In genomic region chr7:143285454-143285756, GRCh38 we compare ENCODE assay signal across 13 cellular contexts. TPM values are rescaled to one million over a fixed set of nuclear protein-coding genes. Genes with fewer than 3 reads are reported as not detected.
DNase-seq lines count a peak whose midpoint lies in the region; ATAC-seq, FAIRE-seq and TF ChIP-seq lines count a peak whose summit lies in the region.
"Had no signal": no experiment of that assay in that cellular context is flagged by ENCODE, and none has a peak within 500 bp of the region (broad histone marks: within the 10 kb centered on the region; RNA-seq: fewer than 3 reads in every experiment).

No MANE protein-coding gene starts in this region.

- 25 to 61% (median 34%) methylated on average over 3 of the region's 3 CpGs for WGBS in small intestine, 3 donors

- H3K27me3 ChIP-seq in small intestine (ENCODE audit: control insufficient read depth in 2 of 2, insufficient read depth in 2 of 2, low read length in 2 of 2) = no peaks in the 10 kb centered on the region

- in situ Hi-C loops in T47D (cut with HindIII; ENCODE audit: low pct_unique_long_range_greater_than_20kb, low sequenced_read_pairs) = no loop called here

- peak overlapping the region; percentile 86 to 88 for H3K27ac ChIP-seq in small intestine (ENCODE audit: low read depth in 1 of 2, low read length in 1 of 2)

- no peak overlapping the region for H3K27ac Mint-ChIP-seq in T-helper 17 cell
- H3K27ac Mint-ChIP-seq: activated CD4-positive, alpha-beta T cell treated with anti-CD3 and anti-CD28 coated beads, Interleukin-2, amount 10 ng/mL, durations not matched to agents 7 days and 5 days; memory B cell had no signal

- no peak for TF ChIP-seq POLR2A in erythroblast (IDR thresholded peaks at IDR 0.05; ENCODE audit: low read length)

- H3K4me3 ChIP-seq in small intestine (ENCODE audit: low read depth in 1 of 2, low read length in 2 of 2) = peak overlapping the region in 1 of 2 donors; percentile 66

- peak; percentile 92 for DNase-seq in HT-29 (ENCODE audit: low spot score)
- DNase-seq in T47D (ENCODE audit: low read depth in 1 of 2, low spot score in 1 of 2) = peak; percentile 26 to 88
- DNase-seq in kidney glomerular epithelial cell (lab: John Stamatoyannopoulos, UW) = peak; percentile 78
- DNase-seq in small intestine = peak; percentile 89
- no peak for DNase-seq in T-helper 17 cell
- DNase-seq in activated T-cell treated with anti-CD3 and anti-CD28 coated beads, Interleukin-2, amount 50 U/mL, for 1 hour = no peak
- DNase-seq in NCI-H1105 treated with DMSO at 0.1 percent for 48 hours (lab: John Stamatoyannopoulos, UW) = no peak
- no peak for DNase-seq in erythroblast (lab: John Stamatoyannopoulos, UW)
- DNase-seq: activated CD4-positive, alpha-beta T cell treated with anti-CD3 and anti-CD28 coated beads, Interleukin-2, amount 10 ng/mL, durations not matched to agents 7 days and 5 days had no signal

- H3K4me3 Mint-ChIP-seq in T-helper 17 cell = no peak overlapping the region
- H3K4me3 Mint-ChIP-seq: activated CD4-positive, alpha-beta T cell treated with anti-CD3 and anti-CD28 coated beads, Interleukin-2, amount 10 ng/mL, durations not matched to agents 7 days and 5 days; memory B cell had no signal

- H3K9me3 ChIP-seq in small intestine (ENCODE audit: control insufficient read depth, low read depth) (no peaks in the 10 kb centered on the region), T-helper 17 cell (ENCODE audit: control insufficient read depth, low read length, poor library complexity, severe bottlenecking) (no peaks in the 10 kb centered on the region)

- peaks cover 8 to 9% of the 10 kb centered on the region in 2 donors for H3K4me1 ChIP-seq in small intestine (ENCODE audit: control insufficient read depth in 2 of 2, insufficient read depth in 1 of 2, low read depth in 1 of 2, low read length in 1 of 2)

- H3K36me3 ChIP-seq in small intestine (ENCODE audit: control insufficient read depth in 2 of 2, insufficient read depth in 2 of 2, low read length in 2 of 2) = no peaks in the 10 kb centered on the region

- peaks cover 40% of the 10 kb centered on the region for H3K4me1 Mint-ChIP-seq in T-helper 17 cell

- FAIRE-seq in small intestine (lab: Jason Lieb, UNC) = no peak

- ATAC-seq in T-helper 17 cell = no peak
- ATAC-seq: esophagus mucosa had no signal

- no peaks in the 10 kb centered on the region for H3K27me3 Mint-ChIP-seq in T-helper 17 cell
- H3K27me3 Mint-ChIP-seq: activated CD4-positive, alpha-beta T cell treated with anti-CD3 and anti-CD28 coated beads, Interleukin-2, amount 10 ng/mL, durations not matched to agents 7 days and 5 days; memory B cell had no signal

- H3K36me3 Mint-ChIP-seq in T-helper 17 cell (ENCODE audit: low read depth) = peaks cover 3% of the 10 kb centered on the region
- H3K36me3 Mint-ChIP-seq: memory B cell had no signal

RNA-seq across cellular contexts. Expression of gene TMEM139, which starts 0.6 kb away (rescaled TPM):
- total RNA-seq in HT-29 (2014; rRNA removed; shearing (Covaris generic)) = 53.9 and 79.7 TPM in 2 replicates
- 100 to 1,000 TPM in 1 of 3 donors, 10 to 100 TPM in 2; 35.4 to 127 (median 97.5) TPM for polyA plus RNA-seq in small intestine
- total RNA-seq in T-helper 17 cell = under 1 TPM; 0.77 to 0.86 TPM
- total RNA-seq: SK-MEL-5 had no signal

RNA-seq across cellular contexts. Expression of gene CASP2, which starts 2.7 kb away (rescaled TPM):
- total RNA-seq in HT-29 (2014; rRNA removed; shearing (Covaris generic)) = 26.6 and 27.7 TPM in 2 replicates
- polyA plus RNA-seq in small intestine = 10 to 100 TPM in 1 of 3 donors, 1 to 10 TPM in 2; 4.9 to 10.9 (median 7.2) TPM
- total RNA-seq in T-helper 17 cell = 10 to 100 TPM; 49.3 to 52.5 TPM

RNA-seq across cellular contexts. Expression of gene GSTK1, which starts 22.2 kb away (rescaled TPM):
- 298 and 301 TPM in 2 replicates for total RNA-seq in HT-29 (2014; rRNA removed; shearing (Covaris generic))
- polyA plus RNA-seq in small intestine = 100 to 1,000 TPM; 250 to 450 (median 309) TPM
- 100 to 1,000 TPM; 428 to 433 TPM for total RNA-seq in T-helper 17 cell

RNA-seq across cellular contexts. Expression of gene CLCN1, which starts 30.5 kb away (rescaled TPM):
- 2.8 and 3.0 TPM in 2 replicates for total RNA-seq in HT-29 (2014; rRNA removed; shearing (Covaris generic))
- under 1 TPM in 1 of 3 donors, not detected in 2; 0.19 TPM for polyA plus RNA-seq in small intestine
- total RNA-seq in T-helper 17 cell = not detected
- total RNA-seq: SK-MEL-5, smooth muscle cell had no signal
- polyA plus RNA-seq: smooth muscle cell had no signal

Comparison
In these comparisons a context has a peak if more than half of its experiments do, and no peak if none do; other contexts are left out.
1. DNase-seq: peak in HT-29 (single experiment), T47D (2 of 2), kidney glomerular epithelial cell (single experiment) and small intestine (single experiment); none in T-helper 17 cell (0 of 3), activated T-cell treated with anti-CD3 and anti-CD28 coated beads, Interleukin-2, amount 50 U/mL, for 1 hour (single experiment), NCI-H1105 treated with DMSO at 0.1 percent for 48 hours (single experiment) and erythroblast (0 of 2).
2. RNA of gene TMEM139, which starts 0.6 kb away (total RNA-seq): 53.9 to 79.7 TPM in HT-29; 0.77 to 0.86 TPM in T-helper 17 cell; every median in the first group is over 10 times any median in the second.